ENCODE assay signal across 17 cellular contexts in genomic region chr4:58566260-58566659, GRCh38.
A peak's percentile ranks its signal among the peaks of the same experiment; 100 is the strongest.
DNase-seq lines count a peak whose midpoint lies in the region; ATAC-seq, FAIRE-seq and TF ChIP-seq lines count a peak whose summit lies in the region.
"Had no signal": no experiment of that assay in that cellular context is flagged by ENCODE, and none has a peak within 500 bp of the region (broad histone marks: within the 10 kb centered on the region; RNA-seq: fewer than 3 reads in every experiment).

No MANE protein-coding gene starts in this region.

- H3K4me2 ChIP-seq in GM23338: 0 out of 2 replicates have a peak overlapping the region, but pooled peaks have one; percentile 17
- no peak overlapping the region for H3K4me2 ChIP-seq in H1 (ENCODE audit: insufficient read depth in 1 of 2, low read depth in 2 of 2, low read length in 2 of 2)
- H3K4me2 ChIP-seq: KMS-11 had no signal

- H3K9me3 ChIP-seq in H1 (ENCODE audit: insufficient read depth in 2 of 2, low read depth in 1 of 2, low read length in 1 of 2): peaks cover 4% of the 10 kb centered on the region in 2 experiments; a peak in 2 of 4 replicates
- H3K9me3 ChIP-seq: BE2C, Caco-2 had no signal

- peaks cover 12% of the 10 kb centered on the region; the same call in 2 of the 3 replicates for H3K9me3 Mint-ChIP-seq in GM23338

- H2BK120ac ChIP-seq in H1 (replicated peaks; ENCODE audit: low read depth, low read length): no peak overlapping the region

- H3K27me3 ChIP-seq in GM23338 (ENCODE audit: insufficient read depth) (no peaks in the 10 kb centered on the region), H1 (replicated peaks in 1 of 4; ENCODE audit: control insufficient read depth in 3 of 4, extremely low read depth in 1 of 4, insufficient read depth in 3 of 4, low read length in 3 of 4) (no peaks in the 10 kb centered on the region)
- H3K27me3 ChIP-seq: BE2C had no signal

- DNase-seq in GM23338 (ENCODE audit: low spot score): peak; percentile 20
- peak; percentile 44 for DNase-seq in NCI-H146 (lab: John Stamatoyannopoulos, UW)
- DNase-seq in NCI-H69 (lab: John Stamatoyannopoulos, UW): peak; percentile 12
- DNase-seq in H1 (ENCODE audit: low read depth in 1 of 2, low spot score in 2 of 2): no peak
- DNase-seq in C1 segment of cervical spinal cord (lab: John Stamatoyannopoulos, UW): no peak
- no peak for DNase-seq in EL
- DNase-seq: BE2C; Caco-2; CD4-positive, alpha-beta T cell; GDM1; HCEC 1CT had no signal

- H2AFZ ChIP-seq in GM23338: no peak overlapping the region
- H2AFZ ChIP-seq in H1 (ENCODE audit: low read length): 0 out of 2 replicates have a peak overlapping the region, but pooled peaks have one; percentile 14

- no peak overlapping the region for H2BK15ac ChIP-seq in H1 (ENCODE audit: low read length)

- no peaks in the 10 kb centered on the region for H3K23me2 ChIP-seq in H1 (ENCODE audit: low read depth, low read length)

- H2AK5ac ChIP-seq in H1 (ENCODE audit: low read depth, low read length): no peak overlapping the region

- no peak for FAIRE-seq in H1 (lab: Jason Lieb, UNC)
- FAIRE-seq: D721Med, GM12892, GM18507 had no signal

- H3K4me1 Mint-ChIP-seq in GM23338: peaks cover 13% of the 10 kb centered on the region

- no peaks in the 10 kb centered on the region for H4K20me1 ChIP-seq in GM23338 (replicated peaks; ENCODE audit: insufficient read depth)
- no peaks in the 10 kb centered on the region for H4K20me1 ChIP-seq in H1 (replicated peaks in 1 of 2; ENCODE audit: control insufficient read depth in 1 of 2, insufficient read depth in 2 of 2, low read length in 2 of 2)

- no peak for TF ChIP-seq EP300 in H1 (IDR thresholded peaks at IDR 0.05; ENCODE audit: borderline replicate concordance in 1 of 2, low read depth in 2 of 2, low read length in 2 of 2)

- H2BK20ac ChIP-seq in H1 (ENCODE audit: low read length): no peak overlapping the region

- 22% methylated on average over 1 of the region's 1 CpG; no CpG with 5 or more reads in 1 of the 2 experiments for WGBS in H1 (ENCODE audit: extremely low coverage in 1 of 2, insufficient coverage in 1 of 2, insufficient read length in 1 of 2, insufficient replicate concordance in 2 of 2, low coverage in 1 of 2, low lambda C conversion rate in 2 of 2, missing lambda C conversion rate in 1 of 2), 2 experiments

- no peak overlapping the region for H3K9ac ChIP-seq in H1 (replicated peaks in 1 of 4; ENCODE audit: extremely low read depth in 1 of 4, low read depth in 3 of 4, low read length in 3 of 4)
- H3K9ac ChIP-seq: KMS-11 had no signal

- no peak overlapping the region for H3K14ac ChIP-seq in H1 (ENCODE audit: insufficient read length)

- TF ChIP-seq POLR2A in H1 (IDR thresholded peaks at IDR 0.05; ENCODE audit: control extremely low read depth in 1 of 2, low read depth in 2 of 2, low read length in 2 of 2): no peak

- CTCF ChIA-PET in H1 (lab: Charles Lee; ENCODE audit: partially characterized antibody): no interaction called here

- no peaks in the 10 kb centered on the region for H3K79me1 ChIP-seq in H1 (ENCODE audit: low read depth, low read length)

- H3K79me2 ChIP-seq in GM23338 (replicated peaks; ENCODE audit: insufficient read depth) (no peaks in the 10 kb centered on the region), H1 (ENCODE audit: control insufficient read depth in 1 of 2, insufficient read depth in 2 of 2, low read length in 2 of 2) (no peaks in the 10 kb centered on the region)

- no peaks in the 10 kb centered on the region for H3F3A ChIP-seq in GM23338 (replicated peaks; ENCODE audit: low read depth)

- 0 out of 2 replicates have a peak, but pooled peaks cover 6% of the 10 kb centered on the region for H3K4me1 ChIP-seq in GM23338 (ENCODE audit: insufficient read depth)
- H3K4me1 ChIP-seq in H1 (replicated peaks in 1 of 4; ENCODE audit: control insufficient read depth in 3 of 4, insufficient read depth in 4 of 4, low read length in 3 of 4): peaks cover 0 to 4% (median 1%) of the 10 kb centered on the region in 4 experiments; a peak in 1 of 7 replicates
- H3K4me1 ChIP-seq: BE2C, Caco-2 had no signal

- H2BK5ac ChIP-seq in H1 (ENCODE audit: low read depth, low read length): no peak overlapping the region

- no peak overlapping the region for H3K56ac ChIP-seq in H1 (replicated peaks; ENCODE audit: insufficient read length, low read depth, low read length)

- no peaks in the 10 kb centered on the region for H3K27me3 Mint-ChIP-seq in GM23338 (ENCODE audit: insufficient read depth, low read depth, poor library complexity)
- H3K27me3 Mint-ChIP-seq: CD4-positive, alpha-beta T cell had no signal

- H2BK12ac ChIP-seq in H1 (ENCODE audit: low read depth, low read length): no peak overlapping the region

- peak overlapping the region; percentile 65; the same call in 1 of the 2 replicates for H3K27ac Mint-ChIP-seq in GM23338
- H3K27ac Mint-ChIP-seq: CD4-positive, alpha-beta T cell had no signal

- H3K27ac ChIP-seq in GM23338 (ENCODE audit: low read depth) (no peak overlapping the region), H1 (ENCODE audit: low read depth, low read length) (no peak overlapping the region)
- H3K27ac ChIP-seq: C4-2B, KMS-11 had no signal

- no peaks in the 10 kb centered on the region for H3K9me2 ChIP-seq in GM23338 (ENCODE audit: insufficient read depth)

- H4K8ac ChIP-seq in H1 (ENCODE audit: extremely low read depth, insufficient read depth, low read length): no peak overlapping the region

- POLR2A ChIA-PET in H1 (lab: Charles Lee; ENCODE audit: partially characterized antibody): no interaction called here

- no peak overlapping the region for H3K4ac ChIP-seq in H1 (replicated peaks; ENCODE audit: insufficient read length, low read depth, low read length)

- H3K4me3 ChIP-seq in GM23338: no peak overlapping the region
- no peak overlapping the region for H3K4me3 ChIP-seq in H1 (ENCODE audit: extremely low read depth in 1 of 4, insufficient read depth in 2 of 4, low read depth in 3 of 4, low read length in 4 of 4)

- H4K5ac ChIP-seq in H1 (ENCODE audit: insufficient read length, low read depth, low read length): no peak overlapping the region

- H3K36me3 ChIP-seq in GM23338 (ENCODE audit: insufficient read depth) (no peaks in the 10 kb centered on the region), H1 (ENCODE audit: control insufficient read depth in 2 of 4, insufficient read depth in 4 of 4, low read length in 3 of 4) (no peaks in the 10 kb centered on the region)
- H3K36me3 ChIP-seq: BE2C had no signal

- no peak overlapping the region for H3K18ac ChIP-seq in H1 (ENCODE audit: extremely low read depth, low read length)

- no peak for TF ChIP-seq RAD21 in H1 (IDR thresholded peaks at IDR 0.05 in 1 of 2, conservative IDR thresholded peaks at IDR 0.05 in 1 of 2; ENCODE audit: low read depth in 2 of 2, low read length in 2 of 2)

- H3K36me3 Mint-ChIP-seq in GM23338 (ENCODE audit: low read depth): peaks cover 10% of the 10 kb centered on the region

- H3K23ac ChIP-seq in H1 (ENCODE audit: insufficient read length): no peak overlapping the region

- H4K91ac ChIP-seq in H1 (replicated peaks; ENCODE audit: insufficient read length, low read length): no peak overlapping the region

- peak; percentile 45 for ATAC-seq in GM23338
- no peak for ATAC-seq in GM21381 (IDR thresholded peaks at IDR 0.05; ENCODE audit: unreplicated experiment)

- no peak for TF ChIP-seq CTCF in GM23338 (conservative IDR thresholded peaks at IDR 0.05; ENCODE audit: low read depth in 2 of 2)
- no peak for TF ChIP-seq CTCF in H1 (IDR thresholded peaks at IDR 0.05; ENCODE audit: control extremely low read depth in 1 of 3, insufficient read depth in 1 of 3, low read depth in 1 of 3, low read length in 3 of 3)

- no peak overlapping the region for H3K4me3 Mint-ChIP-seq in GM23338
- H3K4me3 Mint-ChIP-seq: CD4-positive, alpha-beta T cell had no signal

TF ChIP-seq in H1, 55 proteins besides CTCF, POLR2A, EP300 and RAD21 (continues in another document):
- TF ChIP-seq SP2 (IDR thresholded peaks at IDR 0.05; ENCODE audit: low read length) (no peak), HDAC2 (IDR thresholded peaks at IDR 0.05; ENCODE audit: borderline replicate concordance in 1 of 2, low read depth in 2 of 2, low read length in 2 of 2) (no peak), SIX5 (IDR thresholded peaks at IDR 0.05; ENCODE audit: low read depth, low read length) (no peak), CEBPB (IDR thresholded peaks at IDR 0.05; ENCODE audit: low read depth, low read length) (no peak), CHD1 (IDR thresholded peaks at IDR 0.05; ENCODE audit: low read depth, low read length) (no peak), EZH2 (IDR thresholded peaks at IDR 0.05; ENCODE audit: low read depth, low read length, severe bottlenecking) (no peak), POU5F1 (IDR thresholded peaks at IDR 0.05; ENCODE audit: low read depth, low read length) (no peak), SIN3A (conservative IDR thresholded peaks at IDR 0.05 in 1 of 2, IDR thresholded peaks at IDR 0.05 in 1 of 2; ENCODE audit: low read depth in 1 of 2, low read length in 2 of 2) (no peak), KDM1A (IDR thresholded peaks at IDR 0.05; ENCODE audit: borderline replicate concordance, low read length) (no peak), CBX8 (IDR thresholded peaks at IDR 0.05; ENCODE audit: borderline replicate concordance, low read depth, low read length) (no peak)
- TF ChIP-seq, protein P1, sequence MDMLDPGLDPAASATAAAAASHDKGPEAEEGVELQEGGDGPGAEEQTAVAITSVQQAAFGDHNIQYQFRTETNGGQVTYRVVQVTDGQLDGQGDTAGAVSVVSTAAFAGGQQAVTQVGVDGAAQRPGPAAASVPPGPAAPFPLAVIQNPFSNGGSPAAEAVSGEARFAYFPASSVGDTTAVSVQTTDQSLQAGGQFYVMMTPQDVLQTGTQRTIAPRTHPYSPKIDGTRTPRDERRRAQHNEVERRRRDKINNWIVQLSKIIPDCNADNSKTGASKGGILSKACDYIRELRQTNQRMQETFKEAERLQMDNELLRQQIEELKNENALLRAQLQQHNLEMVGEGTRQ (IDR thresholded peaks at IDR 0.05; ENCODE audit: low read length): no peak
- TF ChIP-seq, protein P2, sequence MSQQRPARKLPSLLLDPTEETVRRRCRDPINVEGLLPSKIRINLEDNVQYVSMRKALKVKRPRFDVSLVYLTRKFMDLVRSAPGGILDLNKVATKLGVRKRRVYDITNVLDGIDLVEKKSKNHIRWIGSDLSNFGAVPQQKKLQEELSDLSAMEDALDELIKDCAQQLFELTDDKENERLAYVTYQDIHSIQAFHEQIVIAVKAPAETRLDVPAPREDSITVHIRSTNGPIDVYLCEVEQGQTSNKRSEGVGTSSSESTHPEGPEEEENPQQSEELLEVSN (IDR thresholded peaks at IDR 0.05): no peak

Comparison
In these comparisons a context has a peak if more than half of its experiments do, and no peak if none do; other contexts are left out.
1. DNase-seq: peak in GM23338 (single experiment), NCI-H146 (single experiment) and NCI-H69 (single experiment); none in H1 (0 of 2), C1 segment of cervical spinal cord (0 of 14) and EL (single experiment).